In the genomic region with DNA sequence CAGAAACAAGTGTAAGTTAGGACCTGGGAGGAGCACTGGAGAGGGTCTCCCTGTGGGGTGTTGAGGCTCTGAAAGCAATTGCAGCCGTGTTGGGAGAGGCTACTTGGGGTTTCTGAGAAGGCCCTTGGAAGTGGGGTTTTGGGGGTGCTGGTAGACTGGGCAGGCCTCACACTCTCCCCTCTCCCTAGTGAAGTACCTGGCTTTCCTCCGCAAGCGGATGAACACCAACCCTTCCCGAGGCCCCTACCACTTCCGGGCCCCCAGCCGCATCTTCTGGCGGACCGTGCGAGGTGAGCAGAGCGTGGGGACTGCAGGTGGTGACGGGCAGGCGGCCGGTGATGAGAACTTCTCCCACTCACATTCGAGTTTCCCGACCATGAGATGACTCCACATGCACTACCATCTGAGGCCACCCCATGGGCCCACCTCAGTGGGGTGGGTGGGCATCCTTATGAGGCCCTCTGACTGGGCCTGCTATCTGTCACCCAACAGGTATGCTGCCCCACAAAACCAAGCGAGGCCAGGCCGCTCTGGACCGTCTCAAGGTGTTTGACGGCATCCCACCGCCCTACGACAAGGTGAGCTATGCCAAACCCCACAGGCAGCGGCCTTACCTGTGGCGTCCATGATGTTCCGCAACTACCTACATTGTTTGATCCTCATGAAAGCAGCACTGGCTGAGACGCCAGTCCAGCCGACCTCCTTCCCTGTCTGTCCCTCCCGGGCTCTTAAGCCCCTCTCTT, we compare ENCODE assay signal across 4 cellular contexts. TPM values are rescaled to one million over a fixed set of nuclear protein-coding genes. Genes with fewer than 3 reads are reported as not detected.
A peak's percentile ranks its signal among the peaks of the same experiment; 100 is the strongest.
DNase-seq lines count a peak whose midpoint lies in the region; ATAC-seq and TF ChIP-seq lines count a peak whose summit lies in the region.

No MANE protein-coding gene starts in this region.

- POLR2A ChIA-PET in WTC11 (lab: Charles Lee) = interaction anchor here (0.7 kb wide), 1 partner anchor 49 kb away, joined by 4 read pairs; a partner anchor contains a TSS

- TF ChIP-seq CTCF in WTC11 (IDR thresholded peaks at IDR 0.05) (no peak), osteocyte (IDR thresholded peaks at IDR 0.05) (no peak)

- no peak for ATAC-seq in WTC11
- no peak for ATAC-seq in HG03432 (IDR thresholded peaks at IDR 0.05; ENCODE audit: unreplicated experiment)

- no peaks in the 10 kb centered on the region for H3K9me3 Mint-ChIP-seq in WTC11
- H3K9me3 Mint-ChIP-seq in osteocyte (ENCODE audit: unreplicated experiment) = no peaks in the 10 kb centered on the region

- CTCF ChIA-PET in WTC11 (lab: Charles Lee) = no interaction called here

- H3K4me1 Mint-ChIP-seq in WTC11 (peaks cover 25% of the 10 kb centered on the region), osteocyte (ENCODE audit: unreplicated experiment) (peaks cover 21% of the 10 kb centered on the region)

- H3K4me3 Mint-ChIP-seq in WTC11 = peak overlapping the region; percentile 97
- H3K4me3 Mint-ChIP-seq in osteocyte (ENCODE audit: unreplicated experiment) = peak overlapping the region; percentile 38

- DNase-seq in WTC11 (ENCODE audit: low spot score) = no peak
- DNase-seq in osteocyte (ENCODE audit: extremely low spot score, unreplicated experiment) = no peak
- DNase-seq in NCI-H2227 treated with DMSO at 0.1 percent for 48 hours (lab: John Stamatoyannopoulos, UW) = no peak

- peaks cover 55% of the 10 kb centered on the region for H3K36me3 Mint-ChIP-seq in WTC11
- peaks cover 43% of the 10 kb centered on the region for H3K36me3 Mint-ChIP-seq in osteocyte (ENCODE audit: unreplicated experiment)

- H3K27ac Mint-ChIP-seq in WTC11 (peak overlapping the region; percentile 96), osteocyte (ENCODE audit: unreplicated experiment) (peak overlapping the region; percentile 34)

- H3K27me3 Mint-ChIP-seq in WTC11 (ENCODE audit: low read depth) (peaks cover 6% of the 10 kb centered on the region; the same call in 1 of the 2 replicates), osteocyte (ENCODE audit: unreplicated experiment) (no peaks in the 10 kb centered on the region)

TF ChIP-seq in WTC11, 78 proteins besides CTCF, POLR2A, EP300 and RAD21 (continues in another document):
- TF ChIP-seq, protein P1, sequence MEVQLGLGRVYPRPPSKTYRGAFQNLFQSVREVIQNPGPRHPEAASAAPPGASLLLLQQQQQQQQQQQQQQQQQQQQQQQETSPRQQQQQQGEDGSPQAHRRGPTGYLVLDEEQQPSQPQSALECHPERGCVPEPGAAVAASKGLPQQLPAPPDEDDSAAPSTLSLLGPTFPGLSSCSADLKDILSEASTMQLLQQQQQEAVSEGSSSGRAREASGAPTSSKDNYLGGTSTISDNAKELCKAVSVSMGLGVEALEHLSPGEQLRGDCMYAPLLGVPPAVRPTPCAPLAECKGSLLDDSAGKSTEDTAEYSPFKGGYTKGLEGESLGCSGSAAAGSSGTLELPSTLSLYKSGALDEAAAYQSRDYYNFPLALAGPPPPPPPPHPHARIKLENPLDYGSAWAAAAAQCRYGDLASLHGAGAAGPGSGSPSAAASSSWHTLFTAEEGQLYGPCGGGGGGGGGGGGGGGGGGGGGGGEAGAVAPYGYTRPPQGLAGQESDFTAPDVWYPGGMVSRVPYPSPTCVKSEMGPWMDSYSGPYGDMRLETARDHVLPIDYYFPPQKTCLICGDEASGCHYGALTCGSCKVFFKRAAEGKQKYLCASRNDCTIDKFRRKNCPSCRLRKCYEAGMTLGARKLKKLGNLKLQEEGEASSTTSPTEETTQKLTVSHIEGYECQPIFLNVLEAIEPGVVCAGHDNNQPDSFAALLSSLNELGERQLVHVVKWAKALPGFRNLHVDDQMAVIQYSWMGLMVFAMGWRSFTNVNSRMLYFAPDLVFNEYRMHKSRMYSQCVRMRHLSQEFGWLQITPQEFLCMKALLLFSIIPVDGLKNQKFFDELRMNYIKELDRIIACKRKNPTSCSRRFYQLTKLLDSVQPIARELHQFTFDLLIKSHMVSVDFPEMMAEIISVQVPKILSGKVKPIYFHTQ (CRISPR knock-in tag; IDR thresholded peaks at IDR 0.05) = peak; percentile 84; the same call in 1 of the 2 replicates
- TF ChIP-seq, protein P2, sequence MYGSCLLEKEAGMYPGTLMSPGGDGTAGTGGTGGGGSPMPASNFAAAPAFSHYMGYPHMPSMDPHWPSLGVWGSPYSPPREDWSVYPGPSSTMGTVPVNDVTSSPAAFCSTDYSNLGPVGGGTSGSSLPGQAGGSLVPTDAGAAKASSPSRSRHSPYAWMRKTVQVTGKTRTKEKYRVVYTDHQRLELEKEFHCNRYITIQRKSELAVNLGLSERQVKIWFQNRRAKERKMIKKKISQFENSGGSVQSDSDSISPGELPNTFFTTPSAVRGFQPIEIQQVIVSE (CRISPR knock-in tag; IDR thresholded peaks at IDR 0.05; ENCODE audit: borderline replicate concordance) = no peak
- TF ChIP-seq JUN (CRISPR knock-in tag; IDR thresholded peaks at IDR 0.05) (no peak), ZBTB21 (CRISPR knock-in tag; IDR thresholded peaks at IDR 0.05; ENCODE audit: borderline replicate concordance) (0 out of 2 replicates have a peak, but pooled peaks have one; percentile 25), RELA (CRISPR knock-in tag; IDR thresholded peaks at IDR 0.05; ENCODE audit: borderline replicate concordance) (no peak)
- TF ChIP-seq, protein P3, sequence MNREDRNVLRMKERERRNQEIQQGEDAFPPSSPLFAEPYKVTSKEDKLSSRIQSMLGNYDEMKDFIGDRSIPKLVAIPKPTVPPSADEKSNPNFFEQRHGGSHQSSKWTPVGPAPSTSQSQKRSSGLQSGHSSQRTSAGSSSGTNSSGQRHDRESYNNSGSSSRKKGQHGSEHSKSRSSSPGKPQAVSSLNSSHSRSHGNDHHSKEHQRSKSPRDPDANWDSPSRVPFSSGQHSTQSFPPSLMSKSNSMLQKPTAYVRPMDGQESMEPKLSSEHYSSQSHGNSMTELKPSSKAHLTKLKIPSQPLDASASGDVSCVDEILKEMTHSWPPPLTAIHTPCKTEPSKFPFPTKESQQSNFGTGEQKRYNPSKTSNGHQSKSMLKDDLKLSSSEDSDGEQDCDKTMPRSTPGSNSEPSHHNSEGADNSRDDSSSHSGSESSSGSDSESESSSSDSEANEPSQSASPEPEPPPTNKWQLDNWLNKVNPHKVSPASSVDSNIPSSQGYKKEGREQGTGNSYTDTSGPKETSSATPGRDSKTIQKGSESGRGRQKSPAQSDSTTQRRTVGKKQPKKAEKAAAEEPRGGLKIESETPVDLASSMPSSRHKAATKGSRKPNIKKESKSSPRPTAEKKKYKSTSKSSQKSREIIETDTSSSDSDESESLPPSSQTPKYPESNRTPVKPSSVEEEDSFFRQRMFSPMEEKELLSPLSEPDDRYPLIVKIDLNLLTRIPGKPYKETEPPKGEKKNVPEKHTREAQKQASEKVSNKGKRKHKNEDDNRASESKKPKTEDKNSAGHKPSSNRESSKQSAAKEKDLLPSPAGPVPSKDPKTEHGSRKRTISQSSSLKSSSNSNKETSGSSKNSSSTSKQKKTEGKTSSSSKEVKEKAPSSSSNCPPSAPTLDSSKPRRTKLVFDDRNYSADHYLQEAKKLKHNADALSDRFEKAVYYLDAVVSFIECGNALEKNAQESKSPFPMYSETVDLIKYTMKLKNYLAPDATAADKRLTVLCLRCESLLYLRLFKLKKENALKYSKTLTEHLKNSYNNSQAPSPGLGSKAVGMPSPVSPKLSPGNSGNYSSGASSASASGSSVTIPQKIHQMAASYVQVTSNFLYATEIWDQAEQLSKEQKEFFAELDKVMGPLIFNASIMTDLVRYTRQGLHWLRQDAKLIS (CRISPR knock-in tag; IDR thresholded peaks at IDR 0.05; ENCODE audit: borderline replicate concordance) = no peak
- TF ChIP-seq, protein P4, sequence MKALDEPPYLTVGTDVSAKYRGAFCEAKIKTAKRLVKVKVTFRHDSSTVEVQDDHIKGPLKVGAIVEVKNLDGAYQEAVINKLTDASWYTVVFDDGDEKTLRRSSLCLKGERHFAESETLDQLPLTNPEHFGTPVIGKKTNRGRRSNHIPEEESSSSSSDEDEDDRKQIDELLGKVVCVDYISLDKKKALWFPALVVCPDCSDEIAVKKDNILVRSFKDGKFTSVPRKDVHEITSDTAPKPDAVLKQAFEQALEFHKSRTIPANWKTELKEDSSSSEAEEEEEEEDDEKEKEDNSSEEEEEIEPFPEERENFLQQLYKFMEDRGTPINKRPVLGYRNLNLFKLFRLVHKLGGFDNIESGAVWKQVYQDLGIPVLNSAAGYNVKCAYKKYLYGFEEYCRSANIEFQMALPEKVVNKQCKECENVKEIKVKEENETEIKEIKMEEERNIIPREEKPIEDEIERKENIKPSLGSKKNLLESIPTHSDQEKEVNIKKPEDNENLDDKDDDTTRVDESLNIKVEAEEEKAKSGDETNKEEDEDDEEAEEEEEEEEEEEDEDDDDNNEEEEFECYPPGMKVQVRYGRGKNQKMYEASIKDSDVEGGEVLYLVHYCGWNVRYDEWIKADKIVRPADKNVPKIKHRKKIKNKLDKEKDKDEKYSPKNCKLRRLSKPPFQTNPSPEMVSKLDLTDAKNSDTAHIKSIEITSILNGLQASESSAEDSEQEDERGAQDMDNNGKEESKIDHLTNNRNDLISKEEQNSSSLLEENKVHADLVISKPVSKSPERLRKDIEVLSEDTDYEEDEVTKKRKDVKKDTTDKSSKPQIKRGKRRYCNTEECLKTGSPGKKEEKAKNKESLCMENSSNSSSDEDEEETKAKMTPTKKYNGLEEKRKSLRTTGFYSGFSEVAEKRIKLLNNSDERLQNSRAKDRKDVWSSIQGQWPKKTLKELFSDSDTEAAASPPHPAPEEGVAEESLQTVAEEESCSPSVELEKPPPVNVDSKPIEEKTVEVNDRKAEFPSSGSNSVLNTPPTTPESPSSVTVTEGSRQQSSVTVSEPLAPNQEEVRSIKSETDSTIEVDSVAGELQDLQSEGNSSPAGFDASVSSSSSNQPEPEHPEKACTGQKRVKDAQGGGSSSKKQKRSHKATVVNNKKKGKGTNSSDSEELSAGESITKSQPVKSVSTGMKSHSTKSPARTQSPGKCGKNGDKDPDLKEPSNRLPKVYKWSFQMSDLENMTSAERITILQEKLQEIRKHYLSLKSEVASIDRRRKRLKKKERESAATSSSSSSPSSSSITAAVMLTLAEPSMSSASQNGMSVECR (CRISPR knock-in tag; IDR thresholded peaks at IDR 0.05; ENCODE audit: borderline replicate concordance) = no peak

RNA-seq across cellular contexts. Expression of a gene that starts 3.0 kb away (rescaled TPM):
- total RNA-seq in WTC11 (2021) (3,861 to 4,362 TPM (median 4,362 TPM) in 3 replicates), osteocyte (2,592 and 2,617 TPM in 2 replicates)

RNA-seq across cellular contexts. Expression of a gene that starts 5.8 kb away (rescaled TPM):
- 2,299 to 2,683 TPM (median 2,679 TPM) in 3 replicates for total RNA-seq in WTC11 (2021)
- total RNA-seq in osteocyte = 1,892 and 1,912 TPM in 2 replicates

RNA-seq across cellular contexts. Expression of a gene that starts 16.4 kb away (rescaled TPM):
- total RNA-seq in WTC11 (2021) (2.9 to 5.3 TPM (median 3.6 TPM) in 3 replicates), osteocyte (10.8 and 11.3 TPM in 2 replicates)

RNA-seq across cellular contexts. Expression of a gene that starts 22.0 kb away (rescaled TPM):
- total RNA-seq in WTC11 (2021) (53.8 to 69.9 TPM (median 61.2 TPM) in 3 replicates), osteocyte (253 and 278 TPM in 2 replicates)

RNA-seq across cellular contexts. Expression of a gene that starts 37.3 kb away (rescaled TPM):
- total RNA-seq in WTC11 (2021) (14.3 to 20.6 TPM (median 20.3 TPM) in 3 replicates), osteocyte (81.3 and 85.0 TPM in 2 replicates)
